Comparison of ENCODE assay signal across 8 cellular contexts in genomic region chr12:64780531-64781373, GRCh38. TPM values are rescaled to one million over a fixed set of nuclear protein-coding genes. Genes with fewer than 3 reads are reported as not detected.
DNase-seq lines count a peak whose midpoint lies in the region; ATAC-seq and TF ChIP-seq lines count a peak whose summit lies in the region.

No MANE protein-coding gene starts in this region.

- DNase-seq in GM13977 (ENCODE audit: low spot score) (peak; percentile 50), SW480 (ENCODE audit: low spot score) (peak; percentile 65), mesenchymal stem cell (peak; percentile 26), thyroid gland (peak; percentile 83 to 88), NCI-H1694 (lab: John Stamatoyannopoulos, UW) (no peak)

- in situ Hi-C loops in GM13977 (cut with MboI; ENCODE audit: low pct_unique_long_range_greater_than_20kb, low sequenced_read_pairs, unreplicated experiment), result loop anchor here (25.0 kb wide), 1 partner anchor 332 kb away; the partner anchor contains the start of gene WIF1

- ATAC-seq in HG03460 (IDR thresholded peaks at IDR 0.05; ENCODE audit: unreplicated experiment) (peak; percentile 42), HG02763 (IDR thresholded peaks at IDR 0.05; ENCODE audit: unreplicated experiment) (no peak)

- no peak overlapping the region for H2BK5ac ChIP-seq in mesenchymal stem cell (ENCODE audit: low read depth, low read length, poor library complexity, severe bottlenecking)

- H3K4me1 ChIP-seq in duodenal mucosa (ENCODE audit: control insufficient read depth in 1 of 2, insufficient read depth in 2 of 2, low read length in 2 of 2) (peaks cover 6 to 14% of the 10 kb centered on the region in 2 donors), mesenchymal stem cell (ENCODE audit: control insufficient read depth, insufficient read depth, low read depth, low read length) (peaks cover 11% of the 10 kb centered on the region), thyroid gland (peaks cover 0 to 9% of the 10 kb centered on the region in 2 donors)

- TF ChIP-seq CTCF in GM13977 (IDR thresholded peaks at IDR 0.05; ENCODE audit: extremely low read depth, insufficient read depth, missing control alignments) (peak; percentile 11), thyroid gland (IDR thresholded peaks at IDR 0.05) (peak in 1 of 6 experiments; percentile 18)

- no peak overlapping the region for H4K91ac ChIP-seq in mesenchymal stem cell (ENCODE audit: low read length)

- peaks cover 3 to 8% of the 10 kb centered on the region in 2 donors for H3K27me3 ChIP-seq in duodenal mucosa (ENCODE audit: control insufficient read depth in 1 of 2, insufficient read depth in 2 of 2, low read length in 2 of 2)
- H3K27me3 ChIP-seq in mesenchymal stem cell (ENCODE audit: control insufficient read depth in 1 of 2, insufficient read depth in 1 of 2, low read length in 2 of 2), result peaks cover 51 to 64% of the 10 kb centered on the region in 2 experiments
- no peaks in the 10 kb centered on the region for H3K27me3 ChIP-seq in thyroid gland

- H2BK12ac ChIP-seq in mesenchymal stem cell (ENCODE audit: low read length in 2 of 2), result no peak overlapping the region

- H2AFZ ChIP-seq in mesenchymal stem cell (ENCODE audit: low read depth, low read length), result peak overlapping the region; percentile 23

- H3K36me3 ChIP-seq in duodenal mucosa (ENCODE audit: control insufficient read depth in 1 of 2, insufficient read depth in 2 of 2, low read length in 2 of 2) (no peaks in the 10 kb centered on the region), mesenchymal stem cell (ENCODE audit: control insufficient read depth in 1 of 2, insufficient read depth in 2 of 2, low read depth in 1 of 2, low read length in 2 of 2) (no peaks in the 10 kb centered on the region), thyroid gland (no peaks in the 10 kb centered on the region)

- H2AK5ac ChIP-seq in mesenchymal stem cell (ENCODE audit: low read length, severe bottlenecking), result no peak overlapping the region

- intact Hi-C loops in thyroid gland (cut with DNase I), result no loop called here

- H3K18ac ChIP-seq in mesenchymal stem cell (ENCODE audit: low read depth in 1 of 2, low read length in 2 of 2), result peak overlapping the region in 1 of 2 experiments; percentile 64

- H3K79me1 ChIP-seq in mesenchymal stem cell (replicated peaks; ENCODE audit: low read length, poor library complexity, severe bottlenecking), result no peaks in the 10 kb centered on the region

- H2BK120ac ChIP-seq in mesenchymal stem cell (ENCODE audit: low read depth, low read length), result no peak overlapping the region

- H4K8ac ChIP-seq in mesenchymal stem cell (ENCODE audit: low read length), result no peak overlapping the region

- peak overlapping the region in 1 of 2 experiments; percentile 89 for H3K23ac ChIP-seq in mesenchymal stem cell (ENCODE audit: low read length in 2 of 2)

- no peak overlapping the region for H2BK15ac ChIP-seq in mesenchymal stem cell (ENCODE audit: low read depth, poor library complexity, severe bottlenecking)

- H3K9ac ChIP-seq in duodenal mucosa (ENCODE audit: low read depth in 1 of 2, low read length in 2 of 2), result peak overlapping the region; percentile 67 to 75
- H3K9ac ChIP-seq in mesenchymal stem cell (ENCODE audit: low read length), result no peak overlapping the region

- peaks cover 0 to 3% of the 10 kb centered on the region in 2 donors for H3K9me3 ChIP-seq in duodenal mucosa (ENCODE audit: control insufficient read depth in 1 of 2, low read length in 2 of 2)
- peaks cover 4% of the 10 kb centered on the region for H3K9me3 ChIP-seq in mesenchymal stem cell (ENCODE audit: control insufficient read depth, low read length)
- no peaks in the 10 kb centered on the region for H3K9me3 ChIP-seq in thyroid gland

- WGBS in mesenchymal stem cell, result 4% methylated on average over 52 of the region's 113 CpGs
- 2% methylated on average over 25 of the region's 113 CpGs; no CpG with 5 or more reads in 1 of the 2 donors for WGBS in thyroid gland, 2 donors

- peak in 1 of 2 donors; percentile 62 for TF ChIP-seq POLR2A in thyroid gland (IDR thresholded peaks at IDR 0.05)

- H3K4me3 ChIP-seq in duodenal mucosa (ENCODE audit: low read depth in 1 of 2, low read length in 2 of 2) (peak overlapping the region; percentile 73 to 83), mesenchymal stem cell (ENCODE audit: insufficient read depth in 1 of 2, low read depth in 1 of 2, low read length in 2 of 2) (peak overlapping the region; percentile 50 to 65), thyroid gland (replicated peaks in 1 of 3) (peak overlapping the region; percentile 8 to 67 (median 41))

- H3K14ac ChIP-seq in mesenchymal stem cell (ENCODE audit: low read length in 2 of 2), result no peak overlapping the region

- peak overlapping the region; percentile 80 for H3K27ac ChIP-seq in duodenal mucosa (ENCODE audit: low read depth, low read length)
- H3K27ac ChIP-seq in mesenchymal stem cell (ENCODE audit: low read length, poor library complexity, severe bottlenecking), result no peak overlapping the region
- peak overlapping the region; percentile 60 to 92 (median 79) for H3K27ac ChIP-seq in thyroid gland

- H3K4me2 ChIP-seq in mesenchymal stem cell (ENCODE audit: low read length, poor library complexity, severe bottlenecking), result peak overlapping the region; percentile 80

- H3K4ac ChIP-seq in mesenchymal stem cell (ENCODE audit: low read depth in 1 of 2, low read length in 2 of 2), result no peak overlapping the region

RNA-seq across cellular contexts. Expression of gene GNS, which starts 21.5 kb away (rescaled TPM):
- 145 TPM for polyA plus RNA-seq in mesenchymal stem cell (2013, experiment 1 of 2)
- polyA plus RNA-seq in mesenchymal stem cell (2013, experiment 2 of 2), result 145 TPM
- 100 to 1,000 TPM; 130 to 174 (median 160) TPM for total RNA-seq in thyroid gland

RNA-seq across cellular contexts. Expression of gene TBC1D30, which starts 43.7 kb away (rescaled TPM):
- 0.11 TPM for polyA plus RNA-seq in mesenchymal stem cell (2013, experiment 1 of 2)
- 0.05 TPM for polyA plus RNA-seq in mesenchymal stem cell (2013, experiment 2 of 2)
- 10 to 100 TPM in 1 of 4 donors, 1 to 10 TPM in 3; 7.0 to 31.3 (median 9.0) TPM for total RNA-seq in thyroid gland
